8 cellular contexts compared by ENCODE assay signal in genomic region chr14:104563742-104564615, GRCh38. TPM values are rescaled to one million over a fixed set of nuclear protein-coding genes. Genes with fewer than 3 reads are reported as not detected.
A peak's percentile ranks its signal among the peaks of the same experiment; 100 is the strongest.
DNase-seq lines count a peak whose midpoint lies in the region; ATAC-seq, FAIRE-seq and TF ChIP-seq lines count a peak whose summit lies in the region.

No MANE protein-coding gene starts in this region.

- H3K4me1 ChIP-seq in RWPE2 (ENCODE audit: insufficient read depth, poor library complexity, severe bottlenecking) (no peaks in the 10 kb centered on the region), parathyroid adenoma (no peaks in the 10 kb centered on the region)

- no peaks in the 10 kb centered on the region for H3K79me2 ChIP-seq in parathyroid adenoma

- H3K36me3 ChIP-seq in RWPE2 (ENCODE audit: low read depth): no peaks in the 10 kb centered on the region
- H3K36me3 ChIP-seq in parathyroid adenoma (ENCODE audit: control insufficient read depth, insufficient read depth, low read length): no peaks in the 10 kb centered on the region

- H3K4me1 Mint-ChIP-seq in CD4-positive, alpha-beta T cell (ENCODE audit: low read depth): no peaks in the 10 kb centered on the region
- peaks cover 7% of the 10 kb centered on the region for H3K4me1 Mint-ChIP-seq in type B pancreatic cell (ENCODE audit: unreplicated experiment)

- intact Hi-C loops in CD4-positive, alpha-beta T cell (cut with DNase I, micrococcal nuclease): loop anchor here (1.0 to 5.0 kb wide), 3 partner anchors 427 to 486 kb away; no protein-coding TSS in a partner anchor

- CTCF ChIA-PET in CD4-positive, alpha-beta T cell (lab: Charles Lee): interaction anchor here (1.0 to 2.1 kb wide), 3 partner anchors 426 to 486 kb away, joined by 4 to 19 read pairs (median 6); no protein-coding TSS in a partner anchor

- DNase-seq in CD4-positive, alpha-beta T cell: peak; percentile 57 to 73 (median 64)
- DNase-seq in HTR-8/SVneo (ENCODE audit: insufficient read length, low spot score): peak; percentile 85
- DNase-seq in RWPE2 (ENCODE audit: low spot score): no peak
- peak; percentile 48 for DNase-seq in activated gamma-delta T cell treated with anti-CD3 and anti-CD28 coated beads, Interleukin-2, amount 50 U/mL, for 16 hours (ENCODE audit: low read depth)
- DNase-seq in globus pallidus (ENCODE audit: low spot score): peak; percentile 51
- DNase-seq in type B pancreatic cell (ENCODE audit: extremely low spot score, unreplicated experiment): peak; percentile 83

- H3K4me3 Mint-ChIP-seq in CD4-positive, alpha-beta T cell: no peak overlapping the region
- no peak overlapping the region for H3K4me3 Mint-ChIP-seq in type B pancreatic cell

- peak overlapping the region; percentile 51 for H2AFZ ChIP-seq in parathyroid adenoma

- H3K4me3 ChIP-seq in RWPE2 (ENCODE audit: severe bottlenecking) (no peak overlapping the region), parathyroid adenoma (ENCODE audit: low read depth, low read length) (no peak overlapping the region)

- H3K27me3 Mint-ChIP-seq in CD4-positive, alpha-beta T cell: peaks cover 16% of the 10 kb centered on the region
- H3K27me3 Mint-ChIP-seq in type B pancreatic cell: peaks cover 18% of the 10 kb centered on the region

- ATAC-seq in CD4-positive, alpha-beta T cell (ENCODE audit: poor library complexity): peak; percentile 82
- ATAC-seq in RWPE2 (ENCODE audit: low read depth) (peak; percentile 77), HG03095 (IDR thresholded peaks at IDR 0.05; ENCODE audit: unreplicated experiment) (no peak)

- peak; percentile 74 for TF ChIP-seq CTCF in CD4-positive, alpha-beta T cell (IDR thresholded peaks at IDR 0.05)
- TF ChIP-seq CTCF in RWPE2 (IDR thresholded peaks at IDR 0.05; ENCODE audit: poor library complexity, severe bottlenecking): peak; percentile 89
- TF ChIP-seq CTCF in parathyroid adenoma (IDR thresholded peaks at IDR 0.05): peak; percentile 88
- peak; percentile 93 for TF ChIP-seq CTCF in type B pancreatic cell (conservative IDR thresholded peaks at IDR 0.05)

- H3K36me3 Mint-ChIP-seq in CD4-positive, alpha-beta T cell (ENCODE audit: low read depth): no peaks in the 10 kb centered on the region
- H3K36me3 Mint-ChIP-seq in type B pancreatic cell: no peaks in the 10 kb centered on the region

- no peak overlapping the region for H3K4me2 ChIP-seq in parathyroid adenoma (ENCODE audit: low read length)

- FAIRE-seq in HTR-8/SVneo (lab: Jason Lieb, UNC): peak; percentile 80

- H3K9ac ChIP-seq in parathyroid adenoma: no peak overlapping the region

- H3K27ac ChIP-seq in CD4-positive, alpha-beta T cell (ENCODE audit: low read depth, low read length): no peak overlapping the region
- H3K27ac ChIP-seq in RWPE2 (ENCODE audit: poor library complexity, severe bottlenecking) (no peak overlapping the region), parathyroid adenoma (no peak overlapping the region)

- peaks cover 19% of the 10 kb centered on the region for H3K27me3 ChIP-seq in CD4-positive, alpha-beta T cell (ENCODE audit: control insufficient read depth, insufficient read depth, low read length)
- H3K27me3 ChIP-seq in RWPE2 (ENCODE audit: insufficient read depth, poor library complexity, severe bottlenecking): peaks cover 71% of the 10 kb centered on the region
- no peaks in the 10 kb centered on the region for H3K27me3 ChIP-seq in parathyroid adenoma (ENCODE audit: control insufficient read depth, insufficient read depth, low read length)

- H3K9me3 ChIP-seq in CD4-positive, alpha-beta T cell (ENCODE audit: control insufficient read depth, low read length): no peaks in the 10 kb centered on the region
- H3K9me3 ChIP-seq in RWPE2 (ENCODE audit: severe bottlenecking) (no peaks in the 10 kb centered on the region), parathyroid adenoma (ENCODE audit: control insufficient read depth, low read length) (no peaks in the 10 kb centered on the region)

- H3K9me3 Mint-ChIP-seq in CD4-positive, alpha-beta T cell: no peaks in the 10 kb centered on the region
- H3K9me3 Mint-ChIP-seq in type B pancreatic cell: no peaks in the 10 kb centered on the region

- POLR2A ChIA-PET in CD4-positive, alpha-beta T cell (lab: Charles Lee): interaction anchor here (0.7 to 1.2 kb wide), 2 partner anchors 426 to 486 kb away, joined by 3 to 7 read pairs; no protein-coding TSS in a partner anchor

- no peak overlapping the region for H3K27ac Mint-ChIP-seq in CD4-positive, alpha-beta T cell
- H3K27ac Mint-ChIP-seq in type B pancreatic cell: no peak overlapping the region

RNA-seq across cellular contexts. Expression of gene C14orf180, which starts 15.6 kb away (rescaled TPM):
- not detected for total RNA-seq in CD4-positive, alpha-beta T cell
- not detected in 2 replicates for total RNA-seq in type B pancreatic cell (ENCODE audit: low replicate concordance)

RNA-seq across cellular contexts. Expression of gene TMEM179, which starts 40.6 kb away (rescaled TPM):
- total RNA-seq in CD4-positive, alpha-beta T cell: not detected
- total RNA-seq in type B pancreatic cell (ENCODE audit: low replicate concordance): 5.6 and 9.0 TPM in 2 replicates
